8 cellular contexts compared by ENCODE assay signal in the genomic region with DNA sequence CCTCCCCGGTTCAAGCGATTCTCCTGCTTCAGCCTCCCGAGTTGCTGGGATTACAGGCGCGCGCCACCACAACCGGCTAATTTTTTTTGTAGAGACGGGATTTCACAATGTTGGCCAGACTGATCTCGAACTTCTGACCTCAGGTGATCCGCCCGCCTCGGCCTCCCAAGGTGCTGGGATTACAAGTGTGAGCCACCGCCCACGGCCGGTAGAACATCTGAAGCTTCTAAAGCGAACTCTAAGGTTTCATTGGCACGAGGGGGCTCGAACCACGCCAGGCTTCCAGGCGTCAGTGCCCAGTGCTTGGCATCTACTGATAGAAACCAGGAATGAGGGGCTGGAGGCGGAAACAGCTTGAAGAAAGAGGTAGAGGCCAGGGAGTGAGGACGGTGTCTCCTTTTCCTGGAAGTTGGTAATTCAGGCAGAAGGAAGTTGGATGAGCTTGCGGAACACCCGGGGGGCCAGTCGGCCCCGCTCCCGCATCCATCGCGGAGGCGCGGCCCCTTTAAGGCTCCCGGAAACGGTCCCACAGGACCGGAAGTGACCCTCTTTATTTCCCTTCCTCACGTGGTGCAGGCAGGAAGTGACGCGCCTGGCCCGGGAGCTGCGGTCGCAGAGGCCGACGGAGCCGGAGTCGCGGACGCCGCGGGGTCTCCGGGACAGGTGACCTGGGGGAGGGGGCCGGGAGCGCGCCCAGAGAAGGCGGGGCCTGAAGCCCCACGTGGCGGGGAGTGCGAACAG. TPM values are rescaled to one million over a fixed set of nuclear protein-coding genes. Genes with fewer than 3 reads are reported as not detected.
A peak's percentile ranks its signal among the peaks of the same experiment; 100 is the strongest.
DNase-seq lines count a peak whose midpoint lies in the region; ATAC-seq and TF ChIP-seq lines count a peak whose summit lies in the region.

A gene (plus strand): TSS at position 579 of the 741 bp plus-strand sequence. CDS start 1,876 bp downstream, outside the sequence.

- POLR2A ChIA-PET in CD8-positive, alpha-beta T cell (lab: Charles Lee): interaction anchor here (0.7 to 3.0 kb wide), 14 partner anchors 9 to 208 kb away, joined by 3 to 43 read pairs (median 6); a partner anchor contains a TSS

- no peak for ATAC-seq in CD8-positive, alpha-beta T cell
- ATAC-seq in GM19452 (IDR thresholded peaks at IDR 0.05; ENCODE audit: unreplicated experiment): peak; percentile 42

- H3K4me3 ChIP-seq in CD8-positive, alpha-beta T cell (ENCODE audit: low read depth, low read length): peak within 1 kb of the TSS; percentile 65
- H3K4me3 ChIP-seq in HL-60 (replicated peaks; ENCODE audit: insufficient read depth, low read length) (peak within 1 kb of the TSS; percentile 59), endodermal cell (ENCODE audit: low read length) (peak within 1 kb of the TSS; percentile 97)

- H3K36me3 ChIP-seq in CD8-positive, alpha-beta T cell (ENCODE audit: insufficient read depth, low read length): peaks cover 23% of the 10 kb centered on the region
- peaks cover 30% of the 10 kb centered on the region for H3K36me3 ChIP-seq in endodermal cell (ENCODE audit: control insufficient read depth, insufficient read depth, low read length)

- peak within 1 kb of the TSS; percentile 92 for H3K4me3 Mint-ChIP-seq in CD8-positive, alpha-beta T cell
- H3K4me3 Mint-ChIP-seq in endodermal cell: peak within 1 kb of the TSS; percentile 84

- peaks cover 33% of the 10 kb centered on the region for H3K4me1 Mint-ChIP-seq in CD8-positive, alpha-beta T cell (ENCODE audit: low read depth)
- peaks cover 12% of the 10 kb centered on the region for H3K4me1 Mint-ChIP-seq in endodermal cell

- intact Hi-C loops in CD8-positive, alpha-beta T cell (cut with DNase I, micrococcal nuclease): loop anchor here (1.0 to 10.0 kb wide), 10 partner anchors 26 to 1261 kb away; a partner anchor contains a TSS

- H3K9me3 Mint-ChIP-seq in CD8-positive, alpha-beta T cell: no peaks in the 10 kb centered on the region
- no peaks in the 10 kb centered on the region for H3K9me3 Mint-ChIP-seq in endodermal cell

- no peaks in the 10 kb centered on the region for H3K27me3 ChIP-seq in CD8-positive, alpha-beta T cell (ENCODE audit: insufficient read depth, low read length)
- H3K27me3 ChIP-seq in HL-60 (ENCODE audit: insufficient read depth, poor library complexity, severe bottlenecking) (no peaks in the 10 kb centered on the region), endodermal cell (ENCODE audit: control insufficient read depth, insufficient read depth, low read length, poor library complexity, severe bottlenecking) (no peaks in the 10 kb centered on the region)

- peak; percentile 83 to 93 (median 89) for DNase-seq in CD8-positive, alpha-beta T cell
- DNase-seq in HL-60 (ENCODE audit: low read depth in 1 of 2, low spot score in 1 of 2) (peak; percentile 94 to 97), NCI-H82 (lab: John Stamatoyannopoulos, UW) (peak; percentile 99), endodermal cell (peak; percentile 99), midbrain (lab: John Stamatoyannopoulos, UW) (peak; percentile 97)
- peak; percentile 73 to 81 for DNase-seq in activated CD8-positive, alpha-beta memory T cell treated with anti-CD3 and anti-CD28 coated beads for 1 hour (ENCODE audit: extremely low read depth in 1 of 2, low read depth in 1 of 2)
- DNase-seq in stimulated activated CD8-positive, alpha-beta memory T cell treated with anti-CD3 and anti-CD28 coated beads, Interleukin-4, amount 100 ng/mL, for 1 hour (ENCODE audit: low read depth in 2 of 2, low spot score in 1 of 2): peak; percentile 77 to 79

- WGBS in endodermal cell (ENCODE audit: insufficient coverage in 1 of 2, insufficient read length in 1 of 2), 2 experiments: 26 to 44% methylated on average over 35 to 56 of the region's 56 CpGs

- peaks cover 23% of the 10 kb centered on the region for H3K4me1 ChIP-seq in CD8-positive, alpha-beta T cell (ENCODE audit: insufficient read depth, low read length)
- peaks cover 7% of the 10 kb centered on the region for H3K4me1 ChIP-seq in endodermal cell (ENCODE audit: control insufficient read depth, insufficient read depth, low read length)

- no peaks in the 10 kb centered on the region for H3K9me3 ChIP-seq in CD8-positive, alpha-beta T cell (ENCODE audit: low read length)
- H3K9me3 ChIP-seq in endodermal cell (ENCODE audit: control insufficient read depth, low read length): no peaks in the 10 kb centered on the region

- H3K27ac Mint-ChIP-seq in CD8-positive, alpha-beta T cell: peak within 1 kb of the TSS; percentile 97
- H3K27ac Mint-ChIP-seq in endodermal cell: peak within 1 kb of the TSS; percentile 100

- peak within 1 kb of the TSS; percentile 76 for H3K27ac ChIP-seq in CD8-positive, alpha-beta T cell (ENCODE audit: low read depth, low read length)
- H3K27ac ChIP-seq in HL-60 (replicated peaks) (peak within 1 kb of the TSS; percentile 95), endodermal cell (ENCODE audit: low read depth, low read length) (peak within 1 kb of the TSS; percentile 91)

- H3K9ac ChIP-seq in endodermal cell (ENCODE audit: extremely low read depth, low read length, poor library complexity, severe bottlenecking): peak within 1 kb of the TSS; percentile 96

- CTCF ChIA-PET in CD8-positive, alpha-beta T cell (lab: Charles Lee): interaction anchor here (0.6 to 15.1 kb wide), 8 partner anchors 10 to 106 kb away, joined by 3 to 505 read pairs (median 4); a partner anchor contains a TSS

- peaks cover 37% of the 10 kb centered on the region for H3K36me3 Mint-ChIP-seq in CD8-positive, alpha-beta T cell
- H3K36me3 Mint-ChIP-seq in endodermal cell (ENCODE audit: low read depth): peaks cover 27% of the 10 kb centered on the region

- TF ChIP-seq CTCF in CD8-positive, alpha-beta T cell (IDR thresholded peaks at IDR 0.05): no peak
- TF ChIP-seq CTCF in HL-60 (IDR thresholded peaks at IDR 0.05; ENCODE audit: insufficient read depth, low read length) (no peak), endodermal cell (conservative IDR thresholded peaks at IDR 0.05) (no peak)

- no peaks in the 10 kb centered on the region for H3K27me3 Mint-ChIP-seq in CD8-positive, alpha-beta T cell (ENCODE audit: low read depth)
- peaks cover 6% of the 10 kb centered on the region for H3K27me3 Mint-ChIP-seq in endodermal cell (ENCODE audit: insufficient read depth)

RNA-seq across cellular contexts. Expression of the gene that starts here (rescaled TPM):
- 10 to 100 TPM; 53.7 to 59.0 TPM for total RNA-seq in CD8-positive, alpha-beta T cell
- total RNA-seq in endodermal cell: 10 to 100 TPM; 33.8 to 46.2 TPM
- polyA plus RNA-seq in endodermal cell (2013, experiment 1 of 2): 25.5 TPM
- 23.5 TPM for polyA plus RNA-seq in endodermal cell (2013, experiment 2 of 2)
